ENCODE assay signal across 5 cellular contexts in genomic region chr4:144018223-144018622, GRCh38. TPM values are rescaled to one million over a fixed set of nuclear protein-coding genes. Genes with fewer than 3 reads are reported as not detected.
"Had no signal": no experiment of that assay in that cellular context is flagged by ENCODE, and none has a peak within 500 bp of the region (broad histone marks: within the 10 kb centered on the region; RNA-seq: fewer than 3 reads in every experiment).

No MANE protein-coding gene starts in this region.

RNA-seq across cellular contexts. Expression of gene GYPB, which starts 1.0 kb away (rescaled TPM):
- total RNA-seq: H4, H7, HFFc6, HT1080, IMR-90 had no signal
- polyA plus RNA-seq: IMR-90 had no signal
